13 cellular contexts compared by ENCODE assay signal in the genomic region with DNA sequence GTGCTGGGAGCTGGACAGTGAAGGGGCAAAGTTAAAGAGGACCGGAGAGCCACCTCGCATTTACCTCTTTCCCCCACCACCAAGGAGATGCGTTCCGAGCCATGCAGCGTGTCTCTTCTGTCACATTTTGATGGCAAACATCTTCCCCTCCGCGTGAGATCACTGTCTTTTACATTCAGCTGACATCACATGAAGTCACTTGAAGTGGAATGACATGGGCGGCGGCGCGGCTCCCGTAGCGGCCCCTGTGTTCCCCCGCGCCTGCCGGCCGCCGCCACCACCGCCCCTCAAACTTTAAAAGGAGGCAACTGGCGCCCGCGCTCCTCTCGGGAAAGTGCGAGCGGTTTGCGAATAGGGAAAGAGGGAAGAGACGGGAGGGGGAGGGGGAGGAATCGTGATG. TPM values are rescaled to one million over a fixed set of nuclear protein-coding genes. Genes with fewer than 3 reads are reported as not detected.
DNase-seq lines count a peak whose midpoint lies in the region; ATAC-seq and TF ChIP-seq lines count a peak whose summit lies in the region.
"Had no signal": no experiment of that assay in that cellular context is flagged by ENCODE, and none has a peak within 500 bp of the region (broad histone marks: within the 10 kb centered on the region; RNA-seq: fewer than 3 reads in every experiment).

A gene (minus strand): TSS at position 336 of the 400 bp plus-strand sequence. CDS start 682 bp downstream, outside the sequence.

- under 1% methylated on average over 24 of the region's 28 CpGs for WGBS in suprapubic skin

- H3K9ac ChIP-seq in adipocyte (ENCODE audit: low read length), result no peak within 1 kb of the TSS
- H3K9ac ChIP-seq in iPS-18a (ENCODE audit: low read length), result no peak within 1 kb of the TSS

- H3K27me3 Mint-ChIP-seq in activated CD4-positive, alpha-beta T cell treated with anti-CD3 and anti-CD28 coated beads, Interleukin-2, amount 10 ng/mL, durations not matched to agents 24 days and 14 days, result peaks cover 82% of the 10 kb centered on the region
- peaks cover 71% of the 10 kb centered on the region for H3K27me3 Mint-ChIP-seq in activated CD4-positive, alpha-beta T cell treated with anti-CD3 and anti-CD28 coated beads for 36 hours

- peaks cover 91% of the 10 kb centered on the region for H3K27me3 ChIP-seq in adipocyte (replicated peaks; ENCODE audit: control insufficient read depth, insufficient read depth, low read length)
- peaks cover 100% of the 10 kb centered on the region for H3K27me3 ChIP-seq in iPS-18a (ENCODE audit: control insufficient read depth, insufficient read depth, low read length)
- peaks cover 100% of the 10 kb centered on the region for H3K27me3 ChIP-seq in suprapubic skin

- peak within 1 kb of the TSS; percentile 78 for H3K4me3 ChIP-seq in adipocyte (ENCODE audit: low read length)
- peak within 1 kb of the TSS; percentile 38 for H3K4me3 ChIP-seq in iPS-18a (ENCODE audit: low read length)
- H3K4me3 ChIP-seq in suprapubic skin, result peak within 1 kb of the TSS; percentile 33
- H3K4me3 ChIP-seq: GM12878 had no signal

- H3K27ac Mint-ChIP-seq in activated CD4-positive, alpha-beta T cell treated with anti-CD3 and anti-CD28 coated beads, Interleukin-2, amount 10 ng/mL, durations not matched to agents 24 days and 14 days, result peak within 1 kb of the TSS; percentile 60
- H3K27ac Mint-ChIP-seq in activated CD4-positive, alpha-beta T cell treated with anti-CD3 and anti-CD28 coated beads for 36 hours, result no peak within 1 kb of the TSS

- no peak within 1 kb of the TSS for H3K27ac ChIP-seq in iPS-18a (ENCODE audit: low read length)
- no peak within 1 kb of the TSS for H3K27ac ChIP-seq in suprapubic skin
- H3K27ac ChIP-seq: foreskin keratinocyte had no signal

- H3K4me1 ChIP-seq in adipocyte (ENCODE audit: control insufficient read depth, insufficient read depth, low read length) (peaks cover 17% of the 10 kb centered on the region), iPS-18a (ENCODE audit: control insufficient read depth, low read depth, low read length) (peaks cover 63% of the 10 kb centered on the region), suprapubic skin (peaks cover 65% of the 10 kb centered on the region)
- H3K4me1 ChIP-seq: foreskin keratinocyte had no signal

- H3K4me1 Mint-ChIP-seq in activated CD4-positive, alpha-beta T cell treated with anti-CD3 and anti-CD28 coated beads, Interleukin-2, amount 10 ng/mL, durations not matched to agents 24 days and 14 days, result no peaks in the 10 kb centered on the region
- peaks cover 7% of the 10 kb centered on the region for H3K4me1 Mint-ChIP-seq in activated CD4-positive, alpha-beta T cell treated with anti-CD3 and anti-CD28 coated beads for 36 hours

- POLR2A ChIA-PET in activated CD4-positive, alpha-beta T cell treated with anti-CD3 and anti-CD28 coated beads for 36 hours (lab: Charles Lee), result no interaction called here

- ATAC-seq in activated CD4-positive, alpha-beta T cell treated with anti-CD3 and anti-CD28 coated beads for 36 hours, result no peak
- no peak for ATAC-seq in GM18519 (IDR thresholded peaks at IDR 0.05; ENCODE audit: low FRiP score, unreplicated experiment)
- ATAC-seq: foreskin keratinocyte, GM12878 had no signal

- H3K36me3 ChIP-seq in adipocyte (ENCODE audit: control insufficient read depth, insufficient read depth, low read length, severe bottlenecking) (no peaks in the 10 kb centered on the region), iPS-18a (ENCODE audit: control insufficient read depth, low read depth, low read length) (no peaks in the 10 kb centered on the region), suprapubic skin (no peaks in the 10 kb centered on the region)

- no peak for TF ChIP-seq EP300 in suprapubic skin (IDR thresholded peaks at IDR 0.05)

- no peak within 1 kb of the TSS for H3K4me3 Mint-ChIP-seq in activated CD4-positive, alpha-beta T cell treated with anti-CD3 and anti-CD28 coated beads, Interleukin-2, amount 10 ng/mL, durations not matched to agents 24 days and 14 days
- no peak within 1 kb of the TSS for H3K4me3 Mint-ChIP-seq in activated CD4-positive, alpha-beta T cell treated with anti-CD3 and anti-CD28 coated beads for 36 hours

- peaks cover 14% of the 10 kb centered on the region for H3K9me3 Mint-ChIP-seq in activated CD4-positive, alpha-beta T cell treated with anti-CD3 and anti-CD28 coated beads, Interleukin-2, amount 10 ng/mL, durations not matched to agents 24 days and 14 days
- H3K9me3 Mint-ChIP-seq in activated CD4-positive, alpha-beta T cell treated with anti-CD3 and anti-CD28 coated beads for 36 hours (ENCODE audit: low read depth), result no peaks in the 10 kb centered on the region

- H3K9me3 ChIP-seq in adipocyte (ENCODE audit: control insufficient read depth, low read length), result no peaks in the 10 kb centered on the region
- no peaks in the 10 kb centered on the region for H3K9me3 ChIP-seq in iPS-18a (ENCODE audit: control insufficient read depth, low read depth, low read length)
- no peaks in the 10 kb centered on the region for H3K9me3 ChIP-seq in suprapubic skin

- intact Hi-C loops in activated CD4-positive, alpha-beta T cell treated with anti-CD3 and anti-CD28 coated beads, Interleukin-2, amount 10 ng/mL, durations not matched to agents 24 days and 14 days (cut with micrococcal nuclease), result loop anchor here (10.0 kb wide), 2 partner anchors 502 to 808 kb away; a partner anchor contains a TSS
- intact Hi-C loops in activated CD4-positive, alpha-beta T cell treated with anti-CD3 and anti-CD28 coated beads for 36 hours (cut with DNase I, micrococcal nuclease), result loop anchor here (10.0 kb wide), 2 partner anchors 502 to 808 kb away; a partner anchor contains a TSS

- TF ChIP-seq POLR2A in suprapubic skin (IDR thresholded peaks at IDR 0.05), result no peak

- no peak for TF ChIP-seq CTCF in suprapubic skin (IDR thresholded peaks at IDR 0.05)

- CTCF ChIA-PET in activated CD4-positive, alpha-beta T cell treated with anti-CD3 and anti-CD28 coated beads for 36 hours (lab: Charles Lee), result no interaction called here

- peaks cover 2% of the 10 kb centered on the region for H3K36me3 Mint-ChIP-seq in activated CD4-positive, alpha-beta T cell treated with anti-CD3 and anti-CD28 coated beads, Interleukin-2, amount 10 ng/mL, durations not matched to agents 24 days and 14 days (ENCODE audit: low read depth)
- no peaks in the 10 kb centered on the region for H3K36me3 Mint-ChIP-seq in activated CD4-positive, alpha-beta T cell treated with anti-CD3 and anti-CD28 coated beads for 36 hours (ENCODE audit: low read depth)

- no peak for DNase-seq in activated CD4-positive, alpha-beta T cell treated with anti-CD3 and anti-CD28 coated beads, Interleukin-2, amount 10 ng/mL, durations not matched to agents 24 days and 14 days
- DNase-seq in activated CD4-positive, alpha-beta T cell treated with anti-CD3 and anti-CD28 coated beads for 36 hours, result no peak
- DNase-seq in adipocyte (ENCODE audit: low read depth) (no peak), suprapubic skin (ENCODE audit: low spot score in 2 of 2) (no peak), NCI-H1436 treated with DMSO at 0.1 percent for 48 hours (lab: John Stamatoyannopoulos, UW) (no peak), OCI-M2 (lab: John Stamatoyannopoulos, UW; ENCODE audit: unreplicated experiment) (no peak)
- DNase-seq: C1 segment of cervical spinal cord, foreskin keratinocyte, RPMI8226 had no signal

RNA-seq across cellular contexts. Expression of the gene that starts here (rescaled TPM):
- not detected in 2 replicates for total RNA-seq in activated CD4-positive, alpha-beta T cell treated with anti-CD3 and anti-CD28 coated beads, Interleukin-2, amount 10 ng/mL, durations not matched to agents 24 days and 14 days
- not detected for total RNA-seq in activated CD4-positive, alpha-beta T cell treated with anti-CD3 and anti-CD28 coated beads for 36 hours
- total RNA-seq in suprapubic skin, result not detected
- total RNA-seq: foreskin keratinocyte, GM12878, myocyte had no signal
